3 cellular contexts compared by ENCODE assay signal in genomic region chr2:116264872-116265271, GRCh38.
TF ChIP-seq lines count a peak whose summit lies in the region.

No MANE protein-coding gene starts in this region.

TF ChIP-seq in A549, 52 proteins besides CTCF, POLR2A, EP300 and RAD21:
- TF ChIP-seq BHLHE40 (IDR thresholded peaks at IDR 0.05; ENCODE audit: low read depth, low read length), result no peak
- TF ChIP-seq MAFK (IDR thresholded peaks at IDR 0.05; ENCODE audit: partially characterized antibody), result peak; percentile 68
TF ChIP-seq in A549: peak in this region for 1.

TF ChIP-seq in IMR-90, 13 proteins besides CTCF, POLR2A, EP300 and RAD21:
- no peak for TF ChIP-seq FOS (IDR thresholded peaks at IDR 0.05; ENCODE audit: low read depth, low read length)
- peak; percentile 60 for TF ChIP-seq MAFK (IDR thresholded peaks at IDR 0.05; ENCODE audit: low read depth, low read length)
- TF ChIP-seq BHLHE40 (IDR thresholded peaks at IDR 0.05; ENCODE audit: low read depth, low read length), result no peak

TF ChIP-seq in H1, 55 proteins besides CTCF, POLR2A, EP300 and RAD21:
- TF ChIP-seq BCL11A (IDR thresholded peaks at IDR 0.05; ENCODE audit: low read depth in 2 of 2, low read length in 2 of 2) (no peak), CREB1 (IDR thresholded peaks at IDR 0.05) (no peak), MAFK (IDR thresholded peaks at IDR 0.05; ENCODE audit: low read depth, low read length) (0 out of 2 replicates have a peak, but pooled peaks have one; percentile 21), CHD2 (IDR thresholded peaks at IDR 0.05; ENCODE audit: low read length) (no peak)
TF ChIP-seq in H1: peak in this region for 1.
